15 cellular contexts compared by ENCODE assay signal in genomic region chr17:77245162-77245926, GRCh38.
DNase-seq lines count a peak whose midpoint lies in the region; ATAC-seq, FAIRE-seq and TF ChIP-seq lines count a peak whose summit lies in the region.
"Had no signal": no experiment of that assay in that cellular context is flagged by ENCODE, and none has a peak within 500 bp of the region (broad histone marks: within the 10 kb centered on the region; RNA-seq: fewer than 3 reads in every experiment).

No MANE protein-coding gene starts in this region.

- H3K4me2 ChIP-seq in osteoblast (ENCODE audit: insufficient read depth, low read length), result no peak overlapping the region
- H3K4me2 ChIP-seq: KMS-11 had no signal

- no peak overlapping the region for H2AFZ ChIP-seq in osteoblast (ENCODE audit: low read length)

- H3K27ac Mint-ChIP-seq in T-helper 2 cell treated with Interferon-gamma antibody and Interleukin-4, amounts not matched to agents 5 μg/mL and 100 μg/mL, for 36 hours, result peak overlapping the region; percentile 31
- H3K27ac Mint-ChIP-seq: HFFc6 had no signal

- no peaks in the 10 kb centered on the region for H4K20me1 ChIP-seq in osteoblast (ENCODE audit: insufficient read depth, low read length)

- H3K79me2 ChIP-seq in osteoblast (ENCODE audit: insufficient read depth, low read length), result no peaks in the 10 kb centered on the region

- TF ChIP-seq POLR2A in GM12892 (IDR thresholded peaks at IDR 0.05; ENCODE audit: low read depth, low read length), result 0 out of 2 replicates have a peak, but pooled peaks have one; percentile 27

- no peaks in the 10 kb centered on the region for H3K27me3 ChIP-seq in osteoblast (ENCODE audit: insufficient read depth, low read length)

- H3K36me3 ChIP-seq in osteoblast (ENCODE audit: insufficient read depth, low read length), result no peaks in the 10 kb centered on the region
- H3K36me3 ChIP-seq: lower lobe of right lung had no signal

- peak; percentile 62 for DNase-seq in GM12892 (ENCODE audit: insufficient read length)
- DNase-seq in GM19239 (ENCODE audit: insufficient read length, low spot score), result peak; percentile 62
- DNase-seq in T-helper 2 cell treated with Interferon-gamma antibody and Interleukin-4, amounts not matched to agents 5 μg/mL and 100 μg/mL, for 36 hours (ENCODE audit: low spot score), result no peak
- DNase-seq in DMS53 (lab: John Stamatoyannopoulos, UW), result no peak
- DNase-seq in activated gamma-delta T cell treated with Interleukin-2 at 50 U/mL for 16 hours, result no peak
- DNase-seq in osteoblast (ENCODE audit: insufficient read length, low spot score, missing footprints), result no peak
- DNase-seq: HFFc6; lower lobe of right lung; NCI-H2029; nucleus accumbens; stimulated activated CD4-positive, alpha-beta T cell treated with anti-CD3 and anti-CD28 coated beads, Interleukin-12 subunit alpha, Interleukin-12 subunit beta, amount 100 ng/mL, for 4 hours had no signal

- H3K4me1 ChIP-seq in osteoblast (ENCODE audit: insufficient read depth, low read length), result peaks cover 6% of the 10 kb centered on the region

- no peak overlapping the region for H3K4me3 Mint-ChIP-seq in T-helper 2 cell treated with Interferon-gamma antibody and Interleukin-4, amounts not matched to agents 5 μg/mL and 100 μg/mL, for 36 hours

- TF ChIP-seq CTCF in osteoblast (IDR thresholded peaks at IDR 0.05; ENCODE audit: extremely low read depth, low read depth, low read length), result no peak

- no peaks in the 10 kb centered on the region for H3K9me3 ChIP-seq in osteoblast (ENCODE audit: low read depth, low read length)
- H3K9me3 ChIP-seq: lower lobe of right lung had no signal

- H3K9me3 Mint-ChIP-seq in T-helper 2 cell treated with Interferon-gamma antibody and Interleukin-4, amounts not matched to agents 5 μg/mL and 100 μg/mL, for 36 hours, result no peaks in the 10 kb centered on the region
- H3K9me3 Mint-ChIP-seq: HFFc6 had no signal

- no peaks in the 10 kb centered on the region for H3K36me3 Mint-ChIP-seq in T-helper 2 cell treated with Interferon-gamma antibody and Interleukin-4, amounts not matched to agents 5 μg/mL and 100 μg/mL, for 36 hours (ENCODE audit: low read depth)

- no peak overlapping the region for H3K27ac ChIP-seq in osteoblast (ENCODE audit: low read depth, low read length)
- H3K27ac ChIP-seq: KMS-11, lower lobe of right lung had no signal

- H3K4me3 ChIP-seq in osteoblast (ENCODE audit: insufficient read depth, low read length), result no peak overlapping the region
- H3K4me3 ChIP-seq: lower lobe of right lung had no signal

- ATAC-seq in HG02798 (IDR thresholded peaks at IDR 0.05; ENCODE audit: poor library complexity, unreplicated experiment) (peak; percentile 56), HG03469 (IDR thresholded peaks at IDR 0.05; ENCODE audit: unreplicated experiment) (no peak)
- ATAC-seq: lower lobe of right lung had no signal

- FAIRE-seq in GM12892 (lab: Jason Lieb, UNC), result peak; percentile 97
- FAIRE-seq in GM19239 (lab: Jason Lieb, UNC), result peak; percentile 87
- FAIRE-seq: D721Med had no signal

- peaks cover 17% of the 10 kb centered on the region for H3K4me1 Mint-ChIP-seq in T-helper 2 cell treated with Interferon-gamma antibody and Interleukin-4, amounts not matched to agents 5 μg/mL and 100 μg/mL, for 36 hours (ENCODE audit: low read depth)

- peaks cover 15% of the 10 kb centered on the region for H3K27me3 Mint-ChIP-seq in T-helper 2 cell treated with Interferon-gamma antibody and Interleukin-4, amounts not matched to agents 5 μg/mL and 100 μg/mL, for 36 hours (ENCODE audit: low read depth)

Comparison
In these comparisons a context has a peak if more than half of its experiments do, and no peak if none do; other contexts are left out.
1. DNase-seq: peak in GM12892 (single experiment) and GM19239 (single experiment); none in T-helper 2 cell treated with Interferon-gamma antibody and Interleukin-4, amounts not matched to agents 5 μg/mL and 100 μg/mL, for 36 hours (single experiment), DMS53 (single experiment), activated gamma-delta T cell treated with Interleukin-2 at 50 U/mL for 16 hours (single experiment) and osteoblast (single experiment).